Comparison of ENCODE assay signal across 9 cellular contexts in genomic region chr7:109473172-109473571, GRCh38.
"Had no signal": no experiment of that assay in that cellular context is flagged by ENCODE, and none has a peak within 500 bp of the region (broad histone marks: within the 10 kb centered on the region; RNA-seq: fewer than 3 reads in every experiment).

No MANE protein-coding gene starts in this region.

- H3K4me3 ChIP-seq: GM23338 had no signal

- ATAC-seq: GM23338 had no signal

- DNase-seq: H9, HCEC 1CT, IMR-90, KBM-7 had no signal

- FAIRE-seq: H1, H54 had no signal

- H3K27ac ChIP-seq: HL-60, KMS-11 had no signal

- H3K4me2 ChIP-seq: GM23338, KMS-11 had no signal

- H3K9ac ChIP-seq: KMS-11 had no signal
